ENCODE assay signal across 21 cellular contexts in the genomic region with DNA sequence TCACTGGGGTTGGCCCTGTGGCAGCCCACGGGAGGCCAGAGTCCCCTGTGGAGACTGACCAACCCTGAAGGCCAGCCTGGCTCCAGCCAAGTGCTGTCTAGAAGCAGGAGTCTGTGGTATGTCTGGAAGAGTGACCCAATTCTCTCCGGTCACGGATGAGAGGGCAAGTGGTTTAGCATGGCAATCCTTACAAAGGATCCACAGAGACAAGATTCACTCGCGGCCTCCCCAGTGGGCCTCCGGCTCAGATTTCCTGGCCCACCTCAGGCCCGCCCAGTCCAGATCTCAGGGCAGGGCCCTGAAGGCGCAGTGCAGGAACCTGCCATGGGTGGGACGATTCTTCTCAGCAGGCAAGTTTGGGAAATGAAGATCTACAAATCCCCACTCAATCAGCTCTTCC. TPM values are rescaled to one million over a fixed set of nuclear protein-coding genes. Genes with fewer than 3 reads are reported as not detected.
DNase-seq lines count a peak whose midpoint lies in the region; ATAC-seq, FAIRE-seq and TF ChIP-seq lines count a peak whose summit lies in the region.
"Had no signal": no experiment of that assay in that cellular context is flagged by ENCODE, and none has a peak within 500 bp of the region (broad histone marks: within the 10 kb centered on the region; RNA-seq: fewer than 3 reads in every experiment).

No MANE protein-coding gene starts in this region.

- no peak for DNase-seq in central memory CD8-positive, alpha-beta T cell (ENCODE audit: low spot score in 2 of 2)
- DNase-seq in right lobe of liver (no peak), type B pancreatic cell (ENCODE audit: extremely low spot score, unreplicated experiment) (no peak), AML-193 (lab: John Stamatoyannopoulos, UW) (no peak), urothelium cell line (ENCODE audit: low spot score) (no peak), NCI-H1436 (lab: John Stamatoyannopoulos, UW) (no peak)
- DNase-seq: activated naive CD4-positive, alpha-beta T cell treated with Interleukin-2 at 50 U/mL for 16 hours; activated T-cell treated with anti-CD3 and anti-CD28 coated beads, Interleukin-2, amount 50 U/mL, for 4 hours; amygdala; caudate nucleus; DMS79; hippocampal formation; Karpas-422; NCI-H187 treated with DMSO at 0.1 percent for 48 hours; NCI-H526 treated with DMSO at 0.1 percent for 48 hours; ovary; SHP77; uterus had no signal

- no peaks in the 10 kb centered on the region for H3K4me1 Mint-ChIP-seq in central memory CD8-positive, alpha-beta T cell
- H3K4me1 Mint-ChIP-seq in type B pancreatic cell (ENCODE audit: unreplicated experiment) = peaks cover 17% of the 10 kb centered on the region

- no peaks in the 10 kb centered on the region for H3K9me3 Mint-ChIP-seq in central memory CD8-positive, alpha-beta T cell
- no peaks in the 10 kb centered on the region for H3K9me3 Mint-ChIP-seq in type B pancreatic cell
- H3K9me3 Mint-ChIP-seq: activated T-cell treated with anti-CD3 and anti-CD28 coated beads, Interleukin-2, amount 50 U/mL, for 4 hours had no signal

- H3K27ac ChIP-seq in right lobe of liver = peak overlapping the region; percentile 75 to 96 (median 88)
- H3K27ac ChIP-seq: ovary, uterus had no signal

- H3K36me3 ChIP-seq in right lobe of liver = no peaks in the 10 kb centered on the region
- H3K36me3 ChIP-seq: ovary, uterus had no signal

- no peak for TF ChIP-seq RAD21 in Ishikawa (IDR thresholded peaks at IDR 0.05; ENCODE audit: low read depth)

- H3K27me3 ChIP-seq in right lobe of liver = no peaks in the 10 kb centered on the region
- H3K27me3 ChIP-seq: ovary, uterus had no signal

- no peak overlapping the region for H3K4me3 ChIP-seq in right lobe of liver
- H3K4me3 ChIP-seq: GM12878, ovary, uterus had no signal

- intact Hi-C loops in right lobe of liver (cut with DNase I) = no loop called here

- ATAC-seq in central memory CD8-positive, alpha-beta T cell (replicated peaks; ENCODE audit: extremely low read depth, poor library complexity, severe bottlenecking) = no peak
- ATAC-seq in right lobe of liver = peak in 1 of 4 donors; percentile 2
- ATAC-seq: activated T-cell treated with anti-CD3 and anti-CD28 coated beads, Interleukin-2, amount 50 U/mL, for 4 hours; GM12878 had no signal

- no peak for TF ChIP-seq POLR2A in right lobe of liver (IDR thresholded peaks at IDR 0.05)

- TF ChIP-seq CTCF in right lobe of liver (IDR thresholded peaks at IDR 0.05) = no peak
- no peak for TF ChIP-seq CTCF in type B pancreatic cell (conservative IDR thresholded peaks at IDR 0.05)

- no peaks in the 10 kb centered on the region for H3K27me3 Mint-ChIP-seq in central memory CD8-positive, alpha-beta T cell
- peaks cover 4% of the 10 kb centered on the region for H3K27me3 Mint-ChIP-seq in type B pancreatic cell

- 79% methylated on average over 3 of the region's 9 CpGs for WGBS in right lobe of liver (ENCODE audit: insufficient coverage, low coverage, low lambda C conversion rate, missing lambda C conversion rate)

- H3K36me3 Mint-ChIP-seq in central memory CD8-positive, alpha-beta T cell (ENCODE audit: insufficient read depth) = peaks cover 10% of the 10 kb centered on the region
- no peaks in the 10 kb centered on the region for H3K36me3 Mint-ChIP-seq in type B pancreatic cell

- no peaks in the 10 kb centered on the region for H3K9me3 ChIP-seq in right lobe of liver
- H3K9me3 ChIP-seq: ovary, uterus had no signal

- H3K27ac Mint-ChIP-seq in central memory CD8-positive, alpha-beta T cell (ENCODE audit: low read depth) = peak overlapping the region; percentile 29
- H3K27ac Mint-ChIP-seq in type B pancreatic cell = peak overlapping the region; percentile 0

- H3K4me1 ChIP-seq in right lobe of liver = peaks cover 0 to 18% (median 8%) of the 10 kb centered on the region in 4 donors

- peak; percentile 14; the same call in 1 of the 2 replicates for TF ChIP-seq EP300 in Ishikawa (IDR thresholded peaks at IDR 0.05; ENCODE audit: borderline replicate concordance)

- no peak for FAIRE-seq in urothelium cell line (lab: Jason Lieb, UNC)
- FAIRE-seq: GM12878, keratinocyte had no signal

- H3K4me3 Mint-ChIP-seq in central memory CD8-positive, alpha-beta T cell = no peak overlapping the region
- H3K4me3 Mint-ChIP-seq in type B pancreatic cell = no peak overlapping the region
- H3K4me3 Mint-ChIP-seq: activated T-cell treated with anti-CD3 and anti-CD28 coated beads, Interleukin-2, amount 50 U/mL, for 4 hours had no signal

TF ChIP-seq in Ishikawa, 13 proteins besides CTCF, POLR2A, EP300 and RAD21:
- TF ChIP-seq NFIC (IDR thresholded peaks at IDR 0.05) (0 out of 2 replicates have a peak, but pooled peaks have one; percentile 5), TEAD4 (IDR thresholded peaks at IDR 0.05) (0 out of 2 replicates have a peak, but pooled peaks have one; percentile 5), YY1 (IDR thresholded peaks at IDR 0.05; ENCODE audit: low read depth) (no peak), CEBPB (IDR thresholded peaks at IDR 0.05) (no peak), TCF12 (IDR thresholded peaks at IDR 0.05; ENCODE audit: low read depth) (no peak)
- TF ChIP-seq, protein P1, sequence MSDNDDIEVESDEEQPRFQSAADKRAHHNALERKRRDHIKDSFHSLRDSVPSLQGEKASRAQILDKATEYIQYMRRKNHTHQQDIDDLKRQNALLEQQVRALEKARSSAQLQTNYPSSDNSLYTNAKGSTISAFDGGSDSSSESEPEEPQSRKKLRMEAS (IDR thresholded peaks at IDR 0.05) = no peak

RNA-seq across cellular contexts. Expression of a gene that starts 5.0 kb away (rescaled TPM):
- 1 to 10 TPM; 1.8 to 3.9 (median 2.6) TPM for total RNA-seq in right lobe of liver
- total RNA-seq in type B pancreatic cell (ENCODE audit: low replicate concordance) = 0.81 TPM in 1 of 2 replicates, not detected in the other
